ENCODE assay signal across 8 cellular contexts in the genomic region with DNA sequence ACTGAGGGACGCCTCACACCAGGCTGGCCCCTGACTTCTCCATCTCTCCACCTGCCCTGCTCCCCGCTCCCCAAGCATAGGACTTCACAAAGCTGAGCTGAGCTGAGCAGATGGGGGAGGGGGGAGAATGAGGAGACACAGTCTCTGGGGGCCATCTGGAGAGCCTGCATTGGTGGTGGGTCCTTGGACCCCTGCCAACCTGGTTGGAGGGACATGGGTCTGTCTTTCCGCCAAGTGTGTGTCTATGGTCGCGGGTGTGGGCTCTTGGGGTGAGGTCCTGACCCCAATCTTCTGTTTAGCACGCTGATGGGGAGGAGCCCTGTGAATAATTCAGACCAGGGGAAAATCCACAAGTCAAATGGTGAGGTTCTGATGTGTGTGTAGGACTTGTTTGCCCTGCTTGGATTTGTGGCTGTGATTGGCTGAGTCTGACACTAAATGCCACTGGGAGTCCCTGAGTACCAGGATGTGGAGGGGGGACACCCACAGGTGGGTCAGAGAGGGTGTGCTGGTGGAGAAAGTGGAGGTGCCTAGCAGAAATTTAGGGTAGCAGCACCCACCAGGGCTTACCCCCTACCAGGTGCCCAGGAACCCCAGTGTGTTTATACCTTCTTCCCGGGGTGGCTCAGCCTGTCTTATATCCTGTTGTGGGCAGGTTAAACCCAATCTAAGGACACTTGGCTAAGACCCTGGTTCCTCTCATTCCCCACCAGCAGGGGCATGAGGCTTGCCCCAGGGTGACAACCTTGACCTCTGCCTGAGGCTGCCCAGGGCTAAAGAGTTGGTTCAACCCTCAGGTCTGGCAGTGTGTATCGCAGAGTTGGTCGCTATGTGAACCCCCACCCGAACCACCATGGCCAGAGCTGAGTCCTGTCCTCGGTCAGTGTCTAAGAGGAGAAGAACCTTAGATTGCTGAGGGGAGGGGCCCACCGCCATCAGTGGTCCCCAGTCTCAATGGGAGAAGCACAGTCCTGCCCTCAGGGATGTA. TPM values are rescaled to one million over a fixed set of nuclear protein-coding genes. Genes with fewer than 3 reads are reported as not detected.
DNase-seq lines count a peak whose midpoint lies in the region; ATAC-seq and TF ChIP-seq lines count a peak whose summit lies in the region.
"Had no signal": no experiment of that assay in that cellular context is flagged by ENCODE, and none has a peak within 500 bp of the region (broad histone marks: within the 10 kb centered on the region; RNA-seq: fewer than 3 reads in every experiment).

No MANE protein-coding gene starts in this region.

- DNase-seq in H4 (ENCODE audit: low spot score), result peak; percentile 7
- DNase-seq in activated CD4-positive, CD25-positive, alpha-beta regulatory T cell treated with anti-CD3 and anti-CD28 coated beads, Interleukin-2, amount 50 U/mL, for 72 hours, result peak; percentile 60
- DNase-seq in glutamatergic neuron, result no peak
- DNase-seq in stimulated activated naive B cell treated with anti-CD40 and anti-IgM and Interleukin-4, amounts not matched to agents 10 μg/mL and 1 μg/mL and 100 μg/mL, for 72 hours, result peak; percentile 77
- no peak for DNase-seq in NCI-H187 (lab: John Stamatoyannopoulos, UW)
- DNase-seq in NCI-H2196 treated with DMSO at 0.1 percent for 48 hours (lab: John Stamatoyannopoulos, UW; ENCODE audit: unreplicated experiment), result no peak

- TF ChIP-seq CTCF in glutamatergic neuron (IDR thresholded peaks at IDR 0.05; ENCODE audit: partially characterized antibody, unreplicated experiment), result no peak

- H3K4me3 Mint-ChIP-seq in glutamatergic neuron (ENCODE audit: unreplicated experiment), result peak overlapping the region; percentile 54
- peak overlapping the region; percentile 90 to 99 for H3K4me3 Mint-ChIP-seq in stimulated activated naive B cell treated with anti-CD40 and anti-IgM and Interleukin-4, amounts not matched to agents 10 μg/mL and 1 μg/mL and 100 μg/mL, for 72 hours

- H3K27me3 Mint-ChIP-seq in glutamatergic neuron (ENCODE audit: unreplicated experiment), result peaks cover 14% of the 10 kb centered on the region
- H3K27me3 Mint-ChIP-seq in stimulated activated naive B cell treated with anti-CD40 and anti-IgM and Interleukin-4, amounts not matched to agents 10 μg/mL and 1 μg/mL and 100 μg/mL, for 72 hours, result no peaks in the 10 kb centered on the region

- no peaks in the 10 kb centered on the region for H3K36me3 Mint-ChIP-seq in glutamatergic neuron (ENCODE audit: unreplicated experiment)
- H3K36me3 Mint-ChIP-seq in stimulated activated naive B cell treated with anti-CD40 and anti-IgM and Interleukin-4, amounts not matched to agents 10 μg/mL and 1 μg/mL and 100 μg/mL, for 72 hours, result peaks cover 37 to 61% of the 10 kb centered on the region in 2 donors

- H3K9me3 Mint-ChIP-seq in glutamatergic neuron (ENCODE audit: unreplicated experiment), result peaks cover 4% of the 10 kb centered on the region
- H3K9me3 Mint-ChIP-seq in stimulated activated naive B cell treated with anti-CD40 and anti-IgM and Interleukin-4, amounts not matched to agents 10 μg/mL and 1 μg/mL and 100 μg/mL, for 72 hours, result no peaks in the 10 kb centered on the region

- peak overlapping the region; percentile 59 for H3K27ac Mint-ChIP-seq in glutamatergic neuron (ENCODE audit: unreplicated experiment)
- peak overlapping the region; percentile 97 for H3K27ac Mint-ChIP-seq in stimulated activated naive B cell treated with anti-CD40 and anti-IgM and Interleukin-4, amounts not matched to agents 10 μg/mL and 1 μg/mL and 100 μg/mL, for 72 hours

- peaks cover 38% of the 10 kb centered on the region for H3K4me1 Mint-ChIP-seq in glutamatergic neuron (ENCODE audit: low read depth, unreplicated experiment)
- peaks cover 73 to 89% of the 10 kb centered on the region in 2 donors for H3K4me1 Mint-ChIP-seq in stimulated activated naive B cell treated with anti-CD40 and anti-IgM and Interleukin-4, amounts not matched to agents 10 μg/mL and 1 μg/mL and 100 μg/mL, for 72 hours

- ATAC-seq in stimulated activated naive B cell treated with anti-CD40 and anti-IgM and Interleukin-4, amounts not matched to agents 10 μg/mL and 1 μg/mL and 100 μg/mL, for 72 hours (replicated peaks), result peak; percentile 49 to 50
- ATAC-seq in HG03521 (IDR thresholded peaks at IDR 0.05; ENCODE audit: unreplicated experiment), result no peak

RNA-seq across cellular contexts. Expression of gene FMNL1, which starts 2.1 kb away (rescaled TPM):
- 4.4 and 6.7 TPM in 2 replicates for total RNA-seq in H4 (2014; rRNA removed; shearing (Covaris generic))
- 24.2 TPM for total RNA-seq in glutamatergic neuron (ENCODE audit: unreplicated experiment)
- total RNA-seq: SJSA1 had no signal

RNA-seq across cellular contexts. Expression of gene SPATA32, which starts 38.1 kb away (rescaled TPM):
- total RNA-seq in H4 (2014; rRNA removed; shearing (Covaris generic)), result 0.21 TPM in 1 of 2 replicates, not detected in the other
- total RNA-seq in glutamatergic neuron (ENCODE audit: unreplicated experiment), result not detected
- total RNA-seq: SJSA1 had no signal

Comparison
In these comparisons a context has a peak if more than half of its experiments do, and no peak if none do; other contexts are left out.
1. DNase-seq: peak in H4 (single experiment), activated CD4-positive, CD25-positive, alpha-beta regulatory T cell treated with anti-CD3 and anti-CD28 coated beads, Interleukin-2, amount 50 U/mL, for 72 hours (single experiment) and stimulated activated naive B cell treated with anti-CD40 and anti-IgM and Interleukin-4, amounts not matched to agents 10 μg/mL and 1 μg/mL and 100 μg/mL, for 72 hours (single experiment); none in glutamatergic neuron (single experiment), NCI-H187 (0 of 2) and NCI-H2196 treated with DMSO at 0.1 percent for 48 hours (single experiment).